In the genomic region with DNA sequence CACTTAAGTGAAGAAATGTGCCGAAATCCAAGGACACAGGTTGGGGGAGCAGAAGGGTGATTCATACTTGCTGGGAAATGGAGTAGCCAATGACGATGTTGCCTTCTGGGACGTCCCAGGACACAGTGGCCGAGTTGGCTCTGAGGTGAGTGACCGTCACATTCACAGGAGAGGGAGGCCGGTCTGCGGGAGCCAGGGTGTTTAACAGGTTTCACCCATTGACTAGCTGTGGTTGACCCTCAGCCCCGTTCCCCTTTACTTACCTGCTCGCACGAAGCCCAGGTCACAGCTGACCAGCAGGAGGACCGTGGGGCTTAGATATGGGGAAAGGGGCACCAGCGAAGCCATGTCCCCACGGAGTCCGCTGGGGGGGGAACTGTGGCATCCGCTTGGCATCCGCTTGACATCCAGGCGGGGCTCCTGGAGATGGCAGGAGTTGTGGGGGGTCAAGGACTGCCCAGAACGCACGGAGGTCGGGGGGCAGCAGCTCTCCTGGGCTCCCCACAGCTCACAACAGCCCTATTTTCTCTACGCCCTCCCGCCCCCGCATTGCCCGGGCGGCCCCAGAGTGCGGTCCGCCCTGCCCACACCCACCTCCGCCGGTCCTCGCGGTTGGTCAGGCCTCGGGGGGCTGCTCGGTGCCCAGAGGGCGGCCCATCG, we compare ENCODE assay signal across 1 cellular context.
TF ChIP-seq lines count a peak whose summit lies in the region.

No MANE protein-coding gene starts in this region.

TF ChIP-seq in H1, 55 proteins besides CTCF, POLR2A, EP300 and RAD21:
- TF ChIP-seq, protein P1, sequence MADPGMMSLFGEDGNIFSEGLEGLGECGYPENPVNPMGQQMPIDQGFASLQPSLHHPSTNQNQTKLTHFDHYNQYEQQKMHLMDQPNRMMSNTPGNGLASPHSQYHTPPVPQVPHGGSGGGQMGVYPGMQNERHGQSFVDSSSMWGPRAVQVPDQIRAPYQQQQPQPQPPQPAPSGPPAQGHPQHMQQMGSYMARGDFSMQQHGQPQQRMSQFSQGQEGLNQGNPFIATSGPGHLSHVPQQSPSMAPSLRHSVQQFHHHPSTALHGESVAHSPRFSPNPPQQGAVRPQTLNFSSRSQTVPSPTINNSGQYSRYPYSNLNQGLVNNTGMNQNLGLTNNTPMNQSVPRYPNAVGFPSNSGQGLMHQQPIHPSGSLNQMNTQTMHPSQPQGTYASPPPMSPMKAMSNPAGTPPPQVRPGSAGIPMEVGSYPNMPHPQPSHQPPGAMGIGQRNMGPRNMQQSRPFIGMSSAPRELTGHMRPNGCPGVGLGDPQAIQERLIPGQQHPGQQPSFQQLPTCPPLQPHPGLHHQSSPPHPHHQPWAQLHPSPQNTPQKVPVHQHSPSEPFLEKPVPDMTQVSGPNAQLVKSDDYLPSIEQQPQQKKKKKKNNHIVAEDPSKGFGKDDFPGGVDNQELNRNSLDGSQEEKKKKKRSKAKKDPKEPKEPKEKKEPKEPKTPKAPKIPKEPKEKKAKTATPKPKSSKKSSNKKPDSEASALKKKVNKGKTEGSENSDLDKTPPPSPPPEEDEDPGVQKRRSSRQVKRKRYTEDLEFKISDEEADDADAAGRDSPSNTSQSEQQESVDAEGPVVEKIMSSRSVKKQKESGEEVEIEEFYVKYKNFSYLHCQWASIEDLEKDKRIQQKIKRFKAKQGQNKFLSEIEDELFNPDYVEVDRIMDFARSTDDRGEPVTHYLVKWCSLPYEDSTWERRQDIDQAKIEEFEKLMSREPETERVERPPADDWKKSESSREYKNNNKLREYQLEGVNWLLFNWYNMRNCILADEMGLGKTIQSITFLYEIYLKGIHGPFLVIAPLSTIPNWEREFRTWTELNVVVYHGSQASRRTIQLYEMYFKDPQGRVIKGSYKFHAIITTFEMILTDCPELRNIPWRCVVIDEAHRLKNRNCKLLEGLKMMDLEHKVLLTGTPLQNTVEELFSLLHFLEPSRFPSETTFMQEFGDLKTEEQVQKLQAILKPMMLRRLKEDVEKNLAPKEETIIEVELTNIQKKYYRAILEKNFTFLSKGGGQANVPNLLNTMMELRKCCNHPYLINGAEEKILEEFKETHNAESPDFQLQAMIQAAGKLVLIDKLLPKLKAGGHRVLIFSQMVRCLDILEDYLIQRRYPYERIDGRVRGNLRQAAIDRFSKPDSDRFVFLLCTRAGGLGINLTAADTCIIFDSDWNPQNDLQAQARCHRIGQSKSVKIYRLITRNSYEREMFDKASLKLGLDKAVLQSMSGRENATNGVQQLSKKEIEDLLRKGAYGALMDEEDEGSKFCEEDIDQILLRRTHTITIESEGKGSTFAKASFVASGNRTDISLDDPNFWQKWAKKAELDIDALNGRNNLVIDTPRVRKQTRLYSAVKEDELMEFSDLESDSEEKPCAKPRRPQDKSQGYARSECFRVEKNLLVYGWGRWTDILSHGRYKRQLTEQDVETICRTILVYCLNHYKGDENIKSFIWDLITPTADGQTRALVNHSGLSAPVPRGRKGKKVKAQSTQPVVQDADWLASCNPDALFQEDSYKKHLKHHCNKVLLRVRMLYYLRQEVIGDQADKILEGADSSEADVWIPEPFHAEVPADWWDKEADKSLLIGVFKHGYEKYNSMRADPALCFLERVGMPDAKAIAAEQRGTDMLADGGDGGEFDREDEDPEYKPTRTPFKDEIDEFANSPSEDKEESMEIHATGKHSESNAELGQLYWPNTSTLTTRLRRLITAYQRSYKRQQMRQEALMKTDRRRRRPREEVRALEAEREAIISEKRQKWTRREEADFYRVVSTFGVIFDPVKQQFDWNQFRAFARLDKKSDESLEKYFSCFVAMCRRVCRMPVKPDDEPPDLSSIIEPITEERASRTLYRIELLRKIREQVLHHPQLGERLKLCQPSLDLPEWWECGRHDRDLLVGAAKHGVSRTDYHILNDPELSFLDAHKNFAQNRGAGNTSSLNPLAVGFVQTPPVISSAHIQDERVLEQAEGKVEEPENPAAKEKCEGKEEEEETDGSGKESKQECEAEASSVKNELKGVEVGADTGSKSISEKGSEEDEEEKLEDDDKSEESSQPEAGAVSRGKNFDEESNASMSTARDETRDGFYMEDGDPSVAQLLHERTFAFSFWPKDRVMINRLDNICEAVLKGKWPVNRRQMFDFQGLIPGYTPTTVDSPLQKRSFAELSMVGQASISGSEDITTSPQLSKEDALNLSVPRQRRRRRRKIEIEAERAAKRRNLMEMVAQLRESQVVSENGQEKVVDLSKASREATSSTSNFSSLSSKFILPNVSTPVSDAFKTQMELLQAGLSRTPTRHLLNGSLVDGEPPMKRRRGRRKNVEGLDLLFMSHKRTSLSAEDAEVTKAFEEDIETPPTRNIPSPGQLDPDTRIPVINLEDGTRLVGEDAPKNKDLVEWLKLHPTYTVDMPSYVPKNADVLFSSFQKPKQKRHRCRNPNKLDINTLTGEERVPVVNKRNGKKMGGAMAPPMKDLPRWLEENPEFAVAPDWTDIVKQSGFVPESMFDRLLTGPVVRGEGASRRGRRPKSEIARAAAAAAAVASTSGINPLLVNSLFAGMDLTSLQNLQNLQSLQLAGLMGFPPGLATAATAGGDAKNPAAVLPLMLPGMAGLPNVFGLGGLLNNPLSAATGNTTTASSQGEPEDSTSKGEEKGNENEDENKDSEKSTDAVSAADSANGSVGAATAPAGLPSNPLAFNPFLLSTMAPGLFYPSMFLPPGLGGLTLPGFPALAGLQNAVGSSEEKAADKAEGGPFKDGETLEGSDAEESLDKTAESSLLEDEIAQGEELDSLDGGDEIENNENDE (IDR thresholded peaks at IDR 0.05; ENCODE audit: insufficient replicate concordance, low read length): no peak
- TF ChIP-seq CBX8 (IDR thresholded peaks at IDR 0.05; ENCODE audit: borderline replicate concordance, low read depth, low read length) (no peak), SIN3A (conservative IDR thresholded peaks at IDR 0.05 in 1 of 2, IDR thresholded peaks at IDR 0.05 in 1 of 2; ENCODE audit: low read depth in 1 of 2, low read length in 2 of 2) (no peak), JUN (IDR thresholded peaks at IDR 0.05; ENCODE audit: low read depth, low read length) (no peak), EZH2 (IDR thresholded peaks at IDR 0.05; ENCODE audit: low read depth, low read length, severe bottlenecking) (peak; percentile 39), KDM1A (IDR thresholded peaks at IDR 0.05; ENCODE audit: borderline replicate concordance, low read length) (no peak), BRCA1 (IDR thresholded peaks at IDR 0.05; ENCODE audit: low read depth, low read length) (no peak), SP1 (IDR thresholded peaks at IDR 0.05; ENCODE audit: low read depth, low read length) (no peak), NANOG (IDR thresholded peaks at IDR 0.05; ENCODE audit: insufficient read depth, low read depth, low read length, poor library complexity, severe bottlenecking) (no peak), EGR1 (IDR thresholded peaks at IDR 0.05; ENCODE audit: borderline replicate concordance, low read depth, low read length) (peak; percentile 83; the same call in 1 of the 2 replicates), SUZ12 (IDR thresholded peaks at IDR 0.05; ENCODE audit: low read length) (0 out of 2 replicates have a peak, but pooled peaks have one; percentile 42), SAP30 (IDR thresholded peaks at IDR 0.05; ENCODE audit: insufficient read depth, insufficient replicate concordance, low read length) (peak; percentile 34), CEBPB (IDR thresholded peaks at IDR 0.05; ENCODE audit: low read depth, low read length) (no peak), TBP (IDR thresholded peaks at IDR 0.05; ENCODE audit: low read depth, low read length) (no peak)
- TF ChIP-seq, protein P2, sequence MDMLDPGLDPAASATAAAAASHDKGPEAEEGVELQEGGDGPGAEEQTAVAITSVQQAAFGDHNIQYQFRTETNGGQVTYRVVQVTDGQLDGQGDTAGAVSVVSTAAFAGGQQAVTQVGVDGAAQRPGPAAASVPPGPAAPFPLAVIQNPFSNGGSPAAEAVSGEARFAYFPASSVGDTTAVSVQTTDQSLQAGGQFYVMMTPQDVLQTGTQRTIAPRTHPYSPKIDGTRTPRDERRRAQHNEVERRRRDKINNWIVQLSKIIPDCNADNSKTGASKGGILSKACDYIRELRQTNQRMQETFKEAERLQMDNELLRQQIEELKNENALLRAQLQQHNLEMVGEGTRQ (IDR thresholded peaks at IDR 0.05; ENCODE audit: low read length): no peak
